ENCODE assay signal across 29 cellular contexts in genomic region chr3:143358793-143359491, GRCh38.
DNase-seq lines count a peak whose midpoint lies in the region; TF ChIP-seq lines count a peak whose summit lies in the region.
"Had no signal": no experiment of that assay in that cellular context is flagged by ENCODE, and none has a peak within 500 bp of the region (broad histone marks: within the 10 kb centered on the region; RNA-seq: fewer than 3 reads in every experiment).

No MANE protein-coding gene starts in this region.

- no peaks in the 10 kb centered on the region for H3K27me3 ChIP-seq in smooth muscle cell (ENCODE audit: low read depth)
- H3K27me3 ChIP-seq: brain microvascular endothelial cell, heart right ventricle, Peyer's patch, right lobe of liver, tibial artery had no signal

- TF ChIP-seq CTCF in LNCaP clone FGC (IDR thresholded peaks at IDR 0.05; ENCODE audit: control insufficient read depth, extremely low read depth, insufficient read depth) (no peak), smooth muscle cell (IDR thresholded peaks at IDR 0.05; ENCODE audit: borderline replicate concordance, insufficient read depth, poor library complexity, severe bottlenecking) (no peak)

- no peak overlapping the region for H2AFZ ChIP-seq in smooth muscle cell (ENCODE audit: low read depth)

- H3K27ac Mint-ChIP-seq in activated CD4-positive, alpha-beta T cell treated with anti-CD3 and anti-CD28 coated beads, Interleukin-2, amount 10 ng/mL, durations not matched to agents 7 days and 5 days = no peak overlapping the region
- H3K27ac Mint-ChIP-seq: activated CD4-positive, alpha-beta T cell treated with anti-CD3 and anti-CD28 coated beads for 36 hours; activated CD8-positive, alpha-beta T cell treated with anti-CD3 and anti-CD28 coated beads, Interleukin-2, amount 10 ng/mL, durations not matched to agents 7 days and 5 days; activated naive CD4-positive, alpha-beta T cell treated with anti-CD3 and anti-CD28 coated beads, Interleukin-2, amount 50 U/mL, for 72 hours; mesothelial cell of epicardium; T-helper 2 cell treated with Interferon-gamma antibody and Interleukin-4, amounts not matched to agents 5 μg/mL and 100 μg/mL, for 36 hours had no signal

- no peaks in the 10 kb centered on the region for H3K36me3 ChIP-seq in smooth muscle cell (ENCODE audit: low read depth)
- H3K36me3 ChIP-seq: brain microvascular endothelial cell, heart right ventricle, Peyer's patch, prostate gland, right lobe of liver had no signal

- peaks cover 22% of the 10 kb centered on the region for H3K4me1 Mint-ChIP-seq in activated CD4-positive, alpha-beta T cell treated with anti-CD3 and anti-CD28 coated beads, Interleukin-2, amount 10 ng/mL, durations not matched to agents 7 days and 5 days

- H3K36me3 Mint-ChIP-seq in activated CD4-positive, alpha-beta T cell treated with anti-CD3 and anti-CD28 coated beads, Interleukin-2, amount 10 ng/mL, durations not matched to agents 7 days and 5 days (ENCODE audit: low read depth) = peaks cover 7% of the 10 kb centered on the region
- H3K36me3 Mint-ChIP-seq: activated naive CD4-positive, alpha-beta T cell treated with anti-CD3 and anti-CD28 coated beads, Interleukin-2, amount 50 U/mL, for 72 hours; mesothelial cell of epicardium had no signal

- CTCF ChIA-PET in activated CD4-positive, alpha-beta T cell treated with anti-CD3 and anti-CD28 coated beads, Interleukin-2, amount 10 ng/mL, durations not matched to agents 7 days and 5 days (lab: Charles Lee) = interaction anchor here (1.6 kb wide), 1 partner anchor 9 kb away, joined by 4 read pairs; no protein-coding TSS in a partner anchor

- no peaks in the 10 kb centered on the region for H3K9me3 ChIP-seq in smooth muscle cell (replicated peaks; ENCODE audit: low read depth)
- H3K9me3 ChIP-seq: Peyer's patch, prostate gland, right lobe of liver, tibial artery had no signal

- no peaks in the 10 kb centered on the region for H3K79me2 ChIP-seq in smooth muscle cell (ENCODE audit: low read depth)

- H3K4me1 ChIP-seq in smooth muscle cell (ENCODE audit: low read depth) = peaks cover 22% of the 10 kb centered on the region
- H3K4me1 ChIP-seq: Peyer's patch, right lobe of liver, tibial artery had no signal

- H3K9me3 Mint-ChIP-seq in activated CD4-positive, alpha-beta T cell treated with anti-CD3 and anti-CD28 coated beads, Interleukin-2, amount 10 ng/mL, durations not matched to agents 7 days and 5 days = peaks cover 6% of the 10 kb centered on the region
- H3K9me3 Mint-ChIP-seq: activated naive CD4-positive, alpha-beta T cell treated with anti-CD3 and anti-CD28 coated beads, Interleukin-2, amount 50 U/mL, for 72 hours; naive thymus-derived CD4-positive, alpha-beta T cell; T-helper 2 cell treated with Interferon-gamma antibody and Interleukin-4, amounts not matched to agents 5 μg/mL and 100 μg/mL, for 36 hours had no signal

- H3K27me3 Mint-ChIP-seq in activated CD4-positive, alpha-beta T cell treated with anti-CD3 and anti-CD28 coated beads, Interleukin-2, amount 10 ng/mL, durations not matched to agents 7 days and 5 days = no peaks in the 10 kb centered on the region
- H3K27me3 Mint-ChIP-seq: activated CD4-positive, alpha-beta T cell treated with anti-CD3 and anti-CD28 coated beads for 36 hours; naive thymus-derived CD4-positive, alpha-beta T cell had no signal

- no peaks in the 10 kb centered on the region for H3F3A ChIP-seq in smooth muscle cell (ENCODE audit: low read depth)

- H3K27ac ChIP-seq in smooth muscle cell (ENCODE audit: low read depth) = no peak overlapping the region
- H3K27ac ChIP-seq: brain microvascular endothelial cell, heart right ventricle, Peyer's patch, prostate gland, right lobe of liver, tibial artery had no signal

- H4K20me1 ChIP-seq in smooth muscle cell (ENCODE audit: low read depth) = no peaks in the 10 kb centered on the region

- no peak overlapping the region for H3K4me3 Mint-ChIP-seq in activated CD4-positive, alpha-beta T cell treated with anti-CD3 and anti-CD28 coated beads, Interleukin-2, amount 10 ng/mL, durations not matched to agents 7 days and 5 days
- H3K4me3 Mint-ChIP-seq: activated CD4-positive, alpha-beta T cell treated with anti-CD3 and anti-CD28 coated beads for 36 hours; activated CD8-positive, alpha-beta T cell treated with anti-CD3 and anti-CD28 coated beads, Interleukin-2, amount 10 ng/mL, durations not matched to agents 7 days and 5 days; mesothelial cell of epicardium; naive thymus-derived CD4-positive, alpha-beta T cell; T-helper 2 cell treated with Interferon-gamma antibody and Interleukin-4, amounts not matched to agents 5 μg/mL and 100 μg/mL, for 36 hours had no signal

- peak; percentile 13 for DNase-seq in COLO829 (ENCODE audit: low spot score)
- peak; percentile 7 for DNase-seq in LNCaP clone FGC (ENCODE audit: low read depth)
- peak; percentile 92 for DNase-seq in NCI-H748 (lab: John Stamatoyannopoulos, UW; ENCODE audit: unreplicated experiment)
- DNase-seq in mucosa of gallbladder (ENCODE audit: low spot score) = peak; percentile 70
- DNase-seq in smooth muscle cell (lab: John Stamatoyannopoulos, UW; ENCODE audit: unreplicated experiment) = no peak
- DNase-seq in activated CD4-positive, alpha-beta T cell treated with anti-CD3 and anti-CD28 coated beads, Interleukin-2, amount 10 ng/mL, durations not matched to agents 7 days and 5 days = no peak
- no peak for DNase-seq in HPDE6-E6E7 (ENCODE audit: extremely low spot score)
- DNase-seq: activated CD4-positive, alpha-beta T cell treated with anti-CD3 and anti-CD28 coated beads for 36 hours; activated CD8-positive, alpha-beta T cell treated with anti-CD3 and anti-CD28 coated beads, Interleukin-2, amount 10 ng/mL, durations not matched to agents 7 days and 5 days; amygdala; brain microvascular endothelial cell; C1 segment of cervical spinal cord; heart right ventricle; KG1; naive thymus-derived CD4-positive, alpha-beta T cell; NCI-H1436 treated with DMSO at 0.1 percent for 48 hours; NCI-H524 treated with DMSO at 0.1 percent for 48 hours; nucleus accumbens; Peyer's patch; right lobe of liver; SIG-M5; stimulated activated CD4-positive, alpha-beta T cell treated with anti-CD3 and anti-CD28 coated beads, Interleukin-12 subunit alpha, Interleukin-12 subunit beta, amount 100 ng/mL, for 4 hours; stimulated activated CD4-positive, alpha-beta T cell treated with anti-CD3 and anti-CD28 coated beads, Interleukin-4, amount 100 ng/mL, for 1 hour; tibial artery had no signal

- WGBS in smooth muscle cell (ENCODE audit: low lambda C conversion rate) = 82% methylated on average over 4 of the region's 4 CpGs

- no peak overlapping the region for H3K9ac ChIP-seq in smooth muscle cell (ENCODE audit: low read depth)

- POLR2A ChIA-PET in activated CD4-positive, alpha-beta T cell treated with anti-CD3 and anti-CD28 coated beads, Interleukin-2, amount 10 ng/mL, durations not matched to agents 7 days and 5 days (lab: Charles Lee) = no interaction called here

- H3K4me3 ChIP-seq in LNCaP clone FGC (ENCODE audit: low read depth, low read length) (no peak overlapping the region), smooth muscle cell (no peak overlapping the region)
- H3K4me3 ChIP-seq: GM12878, heart right ventricle, Peyer's patch, prostate gland, right lobe of liver, tibial artery had no signal

- no peak overlapping the region for H3K4me2 ChIP-seq in smooth muscle cell

Comparison
In these comparisons a context has a peak if more than half of its experiments do, and no peak if none do; other contexts are left out.
1. DNase-seq: peak in COLO829 (single experiment), LNCaP clone FGC (single experiment), NCI-H748 (single experiment) and mucosa of gallbladder (single experiment); none in smooth muscle cell (single experiment), activated CD4-positive, alpha-beta T cell treated with anti-CD3 and anti-CD28 coated beads, Interleukin-2, amount 10 ng/mL, durations not matched to agents 7 days and 5 days (single experiment) and HPDE6-E6E7 (single experiment).